In the genomic region with DNA sequence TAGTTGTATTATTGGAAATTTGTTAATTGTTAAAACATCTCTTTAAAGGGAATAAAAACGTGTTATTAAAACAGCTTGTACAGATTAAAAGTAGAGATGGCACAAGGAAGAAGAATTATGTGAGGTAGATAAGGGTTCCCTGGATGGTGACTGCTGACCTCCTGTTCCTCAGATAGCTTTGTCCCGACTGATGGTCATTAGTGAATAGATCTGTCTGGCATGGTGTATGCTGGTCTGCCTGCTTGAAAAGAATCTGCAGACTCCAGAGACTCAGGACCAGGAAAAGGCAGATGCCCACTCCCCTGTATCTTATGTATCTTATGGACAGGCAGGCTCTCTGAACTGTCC, we compare ENCODE assay signal across 1 cellular context.
TF ChIP-seq lines count a peak whose summit lies in the region.

No MANE protein-coding gene starts in this region.

TF ChIP-seq in WTC11, 78 proteins besides CTCF, POLR2A, EP300 and RAD21 (continued from another document):
- TF ChIP-seq, protein P1, sequence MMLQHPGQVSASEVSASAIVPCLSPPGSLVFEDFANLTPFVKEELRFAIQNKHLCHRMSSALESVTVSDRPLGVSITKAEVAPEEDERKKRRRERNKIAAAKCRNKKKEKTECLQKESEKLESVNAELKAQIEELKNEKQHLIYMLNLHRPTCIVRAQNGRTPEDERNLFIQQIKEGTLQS (CRISPR knock-in tag; conservative IDR thresholded peaks at IDR 0.05): no peak
- TF ChIP-seq IRF2 (CRISPR knock-in tag; IDR thresholded peaks at IDR 0.05; ENCODE audit: borderline replicate concordance, low read depth): no peak
- no peak for TF ChIP-seq SP1 (CRISPR knock-in tag; conservative IDR thresholded peaks at IDR 0.05)
- TF ChIP-seq SMAD4 (CRISPR knock-in tag; IDR thresholded peaks at IDR 0.05): no peak
- no peak for TF ChIP-seq TEAD4 (CRISPR knock-in tag; IDR thresholded peaks at IDR 0.05)
- TF ChIP-seq GRHL2 (CRISPR knock-in tag; IDR thresholded peaks at IDR 0.05; ENCODE audit: insufficient replicate concordance, severe bottlenecking): no peak
- no peak for TF ChIP-seq NR1H2 (CRISPR knock-in tag; IDR thresholded peaks at IDR 0.05)
- TF ChIP-seq, protein P2, sequence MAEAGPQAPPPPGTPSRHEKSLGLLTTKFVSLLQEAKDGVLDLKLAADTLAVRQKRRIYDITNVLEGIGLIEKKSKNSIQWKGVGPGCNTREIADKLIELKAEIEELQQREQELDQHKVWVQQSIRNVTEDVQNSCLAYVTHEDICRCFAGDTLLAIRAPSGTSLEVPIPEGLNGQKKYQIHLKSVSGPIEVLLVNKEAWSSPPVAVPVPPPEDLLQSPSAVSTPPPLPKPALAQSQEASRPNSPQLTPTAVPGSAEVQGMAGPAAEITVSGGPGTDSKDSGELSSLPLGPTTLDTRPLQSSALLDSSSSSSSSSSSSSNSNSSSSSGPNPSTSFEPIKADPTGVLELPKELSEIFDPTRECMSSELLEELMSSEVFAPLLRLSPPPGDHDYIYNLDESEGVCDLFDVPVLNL (CRISPR knock-in tag; IDR thresholded peaks at IDR 0.05; ENCODE audit: borderline replicate concordance, low read depth): no peak
- no peak for TF ChIP-seq ZNF219 (CRISPR knock-in tag; IDR thresholded peaks at IDR 0.05; ENCODE audit: borderline replicate concordance)
- TF ChIP-seq, protein P3, sequence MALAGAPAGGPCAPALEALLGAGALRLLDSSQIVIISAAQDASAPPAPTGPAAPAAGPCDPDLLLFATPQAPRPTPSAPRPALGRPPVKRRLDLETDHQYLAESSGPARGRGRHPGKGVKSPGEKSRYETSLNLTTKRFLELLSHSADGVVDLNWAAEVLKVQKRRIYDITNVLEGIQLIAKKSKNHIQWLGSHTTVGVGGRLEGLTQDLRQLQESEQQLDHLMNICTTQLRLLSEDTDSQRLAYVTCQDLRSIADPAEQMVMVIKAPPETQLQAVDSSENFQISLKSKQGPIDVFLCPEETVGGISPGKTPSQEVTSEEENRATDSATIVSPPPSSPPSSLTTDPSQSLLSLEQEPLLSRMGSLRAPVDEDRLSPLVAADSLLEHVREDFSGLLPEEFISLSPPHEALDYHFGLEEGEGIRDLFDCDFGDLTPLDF (CRISPR knock-in tag; IDR thresholded peaks at IDR 0.05): no peak
- TF ChIP-seq, protein P4, sequence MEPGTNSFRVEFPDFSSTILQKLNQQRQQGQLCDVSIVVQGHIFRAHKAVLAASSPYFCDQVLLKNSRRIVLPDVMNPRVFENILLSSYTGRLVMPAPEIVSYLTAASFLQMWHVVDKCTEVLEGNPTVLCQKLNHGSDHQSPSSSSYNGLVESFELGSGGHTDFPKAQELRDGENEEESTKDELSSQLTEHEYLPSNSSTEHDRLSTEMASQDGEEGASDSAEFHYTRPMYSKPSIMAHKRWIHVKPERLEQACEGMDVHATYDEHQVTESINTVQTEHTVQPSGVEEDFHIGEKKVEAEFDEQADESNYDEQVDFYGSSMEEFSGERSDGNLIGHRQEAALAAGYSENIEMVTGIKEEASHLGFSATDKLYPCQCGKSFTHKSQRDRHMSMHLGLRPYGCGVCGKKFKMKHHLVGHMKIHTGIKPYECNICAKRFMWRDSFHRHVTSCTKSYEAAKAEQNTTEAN (CRISPR knock-in tag; IDR thresholded peaks at IDR 0.05): no peak
- TF ChIP-seq NFYB (CRISPR knock-in tag; conservative IDR thresholded peaks at IDR 0.05; ENCODE audit: low read depth): no peak
- TF ChIP-seq, protein P5, sequence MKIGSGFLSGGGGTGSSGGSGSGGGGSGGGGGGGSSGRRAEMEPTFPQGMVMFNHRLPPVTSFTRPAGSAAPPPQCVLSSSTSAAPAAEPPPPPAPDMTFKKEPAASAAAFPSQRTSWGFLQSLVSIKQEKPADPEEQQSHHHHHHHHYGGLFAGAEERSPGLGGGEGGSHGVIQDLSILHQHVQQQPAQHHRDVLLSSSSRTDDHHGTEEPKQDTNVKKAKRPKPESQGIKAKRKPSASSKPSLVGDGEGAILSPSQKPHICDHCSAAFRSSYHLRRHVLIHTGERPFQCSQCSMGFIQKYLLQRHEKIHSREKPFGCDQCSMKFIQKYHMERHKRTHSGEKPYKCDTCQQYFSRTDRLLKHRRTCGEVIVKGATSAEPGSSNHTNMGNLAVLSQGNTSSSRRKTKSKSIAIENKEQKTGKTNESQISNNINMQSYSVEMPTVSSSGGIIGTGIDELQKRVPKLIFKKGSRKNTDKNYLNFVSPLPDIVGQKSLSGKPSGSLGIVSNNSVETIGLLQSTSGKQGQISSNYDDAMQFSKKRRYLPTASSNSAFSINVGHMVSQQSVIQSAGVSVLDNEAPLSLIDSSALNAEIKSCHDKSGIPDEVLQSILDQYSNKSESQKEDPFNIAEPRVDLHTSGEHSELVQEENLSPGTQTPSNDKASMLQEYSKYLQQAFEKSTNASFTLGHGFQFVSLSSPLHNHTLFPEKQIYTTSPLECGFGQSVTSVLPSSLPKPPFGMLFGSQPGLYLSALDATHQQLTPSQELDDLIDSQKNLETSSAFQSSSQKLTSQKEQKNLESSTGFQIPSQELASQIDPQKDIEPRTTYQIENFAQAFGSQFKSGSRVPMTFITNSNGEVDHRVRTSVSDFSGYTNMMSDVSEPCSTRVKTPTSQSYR (CRISPR knock-in tag; IDR thresholded peaks at IDR 0.05): no peak
- TF ChIP-seq, protein P6, sequence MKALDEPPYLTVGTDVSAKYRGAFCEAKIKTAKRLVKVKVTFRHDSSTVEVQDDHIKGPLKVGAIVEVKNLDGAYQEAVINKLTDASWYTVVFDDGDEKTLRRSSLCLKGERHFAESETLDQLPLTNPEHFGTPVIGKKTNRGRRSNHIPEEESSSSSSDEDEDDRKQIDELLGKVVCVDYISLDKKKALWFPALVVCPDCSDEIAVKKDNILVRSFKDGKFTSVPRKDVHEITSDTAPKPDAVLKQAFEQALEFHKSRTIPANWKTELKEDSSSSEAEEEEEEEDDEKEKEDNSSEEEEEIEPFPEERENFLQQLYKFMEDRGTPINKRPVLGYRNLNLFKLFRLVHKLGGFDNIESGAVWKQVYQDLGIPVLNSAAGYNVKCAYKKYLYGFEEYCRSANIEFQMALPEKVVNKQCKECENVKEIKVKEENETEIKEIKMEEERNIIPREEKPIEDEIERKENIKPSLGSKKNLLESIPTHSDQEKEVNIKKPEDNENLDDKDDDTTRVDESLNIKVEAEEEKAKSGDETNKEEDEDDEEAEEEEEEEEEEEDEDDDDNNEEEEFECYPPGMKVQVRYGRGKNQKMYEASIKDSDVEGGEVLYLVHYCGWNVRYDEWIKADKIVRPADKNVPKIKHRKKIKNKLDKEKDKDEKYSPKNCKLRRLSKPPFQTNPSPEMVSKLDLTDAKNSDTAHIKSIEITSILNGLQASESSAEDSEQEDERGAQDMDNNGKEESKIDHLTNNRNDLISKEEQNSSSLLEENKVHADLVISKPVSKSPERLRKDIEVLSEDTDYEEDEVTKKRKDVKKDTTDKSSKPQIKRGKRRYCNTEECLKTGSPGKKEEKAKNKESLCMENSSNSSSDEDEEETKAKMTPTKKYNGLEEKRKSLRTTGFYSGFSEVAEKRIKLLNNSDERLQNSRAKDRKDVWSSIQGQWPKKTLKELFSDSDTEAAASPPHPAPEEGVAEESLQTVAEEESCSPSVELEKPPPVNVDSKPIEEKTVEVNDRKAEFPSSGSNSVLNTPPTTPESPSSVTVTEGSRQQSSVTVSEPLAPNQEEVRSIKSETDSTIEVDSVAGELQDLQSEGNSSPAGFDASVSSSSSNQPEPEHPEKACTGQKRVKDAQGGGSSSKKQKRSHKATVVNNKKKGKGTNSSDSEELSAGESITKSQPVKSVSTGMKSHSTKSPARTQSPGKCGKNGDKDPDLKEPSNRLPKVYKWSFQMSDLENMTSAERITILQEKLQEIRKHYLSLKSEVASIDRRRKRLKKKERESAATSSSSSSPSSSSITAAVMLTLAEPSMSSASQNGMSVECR (CRISPR knock-in tag; IDR thresholded peaks at IDR 0.05; ENCODE audit: borderline replicate concordance): no peak
- no peak for TF ChIP-seq ZNF138 (CRISPR knock-in tag; conservative IDR thresholded peaks at IDR 0.05)
- TF ChIP-seq HMGA2 (CRISPR knock-in tag; IDR thresholded peaks at IDR 0.05): no peak
